ENCODE assay signal across 11 cellular contexts in genomic region chr18:32803571-32803970, GRCh38.
DNase-seq lines count a peak whose midpoint lies in the region; ATAC-seq, FAIRE-seq and TF ChIP-seq lines count a peak whose summit lies in the region.
"Had no signal": no experiment of that assay in that cellular context is flagged by ENCODE, and none has a peak within 500 bp of the region (broad histone marks: within the 10 kb centered on the region; RNA-seq: fewer than 3 reads in every experiment).

No MANE protein-coding gene starts in this region.

- no peaks in the 10 kb centered on the region for H3K27me3 Mint-ChIP-seq in nephron (ENCODE audit: low read depth)

- peak overlapping the region; percentile 96 to 99 (median 98) for H3K27ac Mint-ChIP-seq in nephron

- no peak for FAIRE-seq in D721Med (lab: Jason Lieb, UNC)

- peak; percentile 96 for TF ChIP-seq EP300 in Ishikawa (IDR thresholded peaks at IDR 0.05; ENCODE audit: borderline replicate concordance)

- peaks cover 16% of the 10 kb centered on the region for H3K4me1 Mint-ChIP-seq in nephron

- TF ChIP-seq CTCF in nephron (IDR thresholded peaks at IDR 0.05; ENCODE audit: unreplicated experiment in 3 of 3) (no peak), D721Med (IDR thresholded peaks at IDR 0.05; ENCODE audit: insufficient read depth, missing control alignments) (no peak), GM13976 (IDR thresholded peaks at IDR 0.05; ENCODE audit: borderline replicate concordance, control extremely low read depth, extremely low read depth, insufficient read depth, missing control alignments) (no peak)

- no peaks in the 10 kb centered on the region for H3K36me3 Mint-ChIP-seq in nephron (ENCODE audit: low read depth)

- in situ Hi-C loops in GM13976 (cut with MboI; ENCODE audit: low sequenced_read_pairs, unreplicated experiment): no loop called here

- ATAC-seq in GM18909 (IDR thresholded peaks at IDR 0.05; ENCODE audit: poor library complexity, unreplicated experiment) (peak; percentile 94), HG02642 (IDR thresholded peaks at IDR 0.05; ENCODE audit: poor library complexity, unreplicated experiment) (peak; percentile 92)

- TF ChIP-seq RAD21 in Ishikawa (IDR thresholded peaks at IDR 0.05; ENCODE audit: low read depth): peak; percentile 26; the same call in 1 of the 2 replicates

- DNase-seq in D721Med (ENCODE audit: insufficient read length, low spot score) (no peak), OCI-M2 (lab: John Stamatoyannopoulos, UW; ENCODE audit: unreplicated experiment) (no peak), GM13976 (ENCODE audit: low spot score) (no peak)
- DNase-seq in stimulated activated CD4-positive, alpha-beta T cell treated with anti-CD3 and anti-CD28 coated beads, Interleukin-4, amount 100 ng/mL, for 1 hour: no peak
- DNase-seq: MG63; stimulated activated naive CD4-positive, alpha-beta T cell treated with Interleukin-2 at 50 U/mL for 16 hours; T-helper 2 cell had no signal

- peaks cover 2% of the 10 kb centered on the region for H3K9me3 Mint-ChIP-seq in nephron

- H3K4me3 Mint-ChIP-seq in nephron: no peak overlapping the region

TF ChIP-seq in Ishikawa, 13 proteins besides CTCF, POLR2A, EP300 and RAD21:
- TF ChIP-seq EGR1 (IDR thresholded peaks at IDR 0.05) (no peak; the same call in 1 of the 2 replicates), NFIC (IDR thresholded peaks at IDR 0.05) (peak; percentile 53), FOXM1 (IDR thresholded peaks at IDR 0.05; ENCODE audit: borderline replicate concordance, low read depth) (peak; percentile 79; the same call in 1 of the 2 replicates), YY1 (IDR thresholded peaks at IDR 0.05; ENCODE audit: low read depth) (peak; percentile 80), TAF1 (IDR thresholded peaks at IDR 0.05; ENCODE audit: low read depth) (no peak), USF1 (IDR thresholded peaks at IDR 0.05) (no peak), ZBTB7A (IDR thresholded peaks at IDR 0.05; ENCODE audit: low read depth) (no peak), TCF12 (IDR thresholded peaks at IDR 0.05; ENCODE audit: low read depth) (peak; percentile 69), TEAD4 (IDR thresholded peaks at IDR 0.05) (peak; percentile 90), CREB1 (IDR thresholded peaks at IDR 0.05; ENCODE audit: low read depth) (no peak), CEBPB (IDR thresholded peaks at IDR 0.05) (no peak), MAX (IDR thresholded peaks at IDR 0.05) (peak; percentile 71)
- TF ChIP-seq, protein P1, sequence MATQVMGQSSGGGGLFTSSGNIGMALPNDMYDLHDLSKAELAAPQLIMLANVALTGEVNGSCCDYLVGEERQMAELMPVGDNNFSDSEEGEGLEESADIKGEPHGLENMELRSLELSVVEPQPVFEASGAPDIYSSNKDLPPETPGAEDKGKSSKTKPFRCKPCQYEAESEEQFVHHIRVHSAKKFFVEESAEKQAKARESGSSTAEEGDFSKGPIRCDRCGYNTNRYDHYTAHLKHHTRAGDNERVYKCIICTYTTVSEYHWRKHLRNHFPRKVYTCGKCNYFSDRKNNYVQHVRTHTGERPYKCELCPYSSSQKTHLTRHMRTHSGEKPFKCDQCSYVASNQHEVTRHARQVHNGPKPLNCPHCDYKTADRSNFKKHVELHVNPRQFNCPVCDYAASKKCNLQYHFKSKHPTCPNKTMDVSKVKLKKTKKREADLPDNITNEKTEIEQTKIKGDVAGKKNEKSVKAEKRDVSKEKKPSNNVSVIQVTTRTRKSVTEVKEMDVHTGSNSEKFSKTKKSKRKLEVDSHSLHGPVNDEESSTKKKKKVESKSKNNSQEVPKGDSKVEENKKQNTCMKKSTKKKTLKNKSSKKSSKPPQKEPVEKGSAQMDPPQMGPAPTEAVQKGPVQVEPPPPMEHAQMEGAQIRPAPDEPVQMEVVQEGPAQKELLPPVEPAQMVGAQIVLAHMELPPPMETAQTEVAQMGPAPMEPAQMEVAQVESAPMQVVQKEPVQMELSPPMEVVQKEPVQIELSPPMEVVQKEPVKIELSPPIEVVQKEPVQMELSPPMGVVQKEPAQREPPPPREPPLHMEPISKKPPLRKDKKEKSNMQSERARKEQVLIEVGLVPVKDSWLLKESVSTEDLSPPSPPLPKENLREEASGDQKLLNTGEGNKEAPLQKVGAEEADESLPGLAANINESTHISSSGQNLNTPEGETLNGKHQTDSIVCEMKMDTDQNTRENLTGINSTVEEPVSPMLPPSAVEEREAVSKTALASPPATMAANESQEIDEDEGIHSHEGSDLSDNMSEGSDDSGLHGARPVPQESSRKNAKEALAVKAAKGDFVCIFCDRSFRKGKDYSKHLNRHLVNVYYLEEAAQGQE (IDR thresholded peaks at IDR 0.05; ENCODE audit: low read depth): no peak
